ENCODE assay signal across 25 cellular contexts in the genomic region with DNA sequence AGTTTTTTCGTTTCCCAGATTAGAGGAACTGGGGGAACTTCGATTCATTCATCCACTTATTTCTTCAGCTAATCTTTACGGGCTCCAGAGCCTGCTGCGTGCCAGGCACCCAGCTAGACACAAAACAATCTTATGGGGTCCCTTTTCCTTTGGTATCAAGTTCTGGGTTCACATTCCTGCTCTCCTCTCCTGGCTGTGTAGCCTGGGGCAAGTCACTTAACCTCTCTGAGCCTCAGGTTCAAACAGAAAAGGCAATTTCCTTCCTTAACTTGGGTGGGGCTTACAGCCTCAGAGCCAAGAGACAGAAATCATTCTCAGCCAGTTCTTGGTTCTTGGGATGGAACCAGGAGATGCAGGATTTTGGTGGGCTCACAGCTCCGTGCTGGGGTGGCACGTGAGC. TPM values are rescaled to one million over a fixed set of nuclear protein-coding genes. Genes with fewer than 3 reads are reported as not detected.
DNase-seq lines count a peak whose midpoint lies in the region; ATAC-seq and TF ChIP-seq lines count a peak whose summit lies in the region.
"Had no signal": no experiment of that assay in that cellular context is flagged by ENCODE, and none has a peak within 500 bp of the region (broad histone marks: within the 10 kb centered on the region; RNA-seq: fewer than 3 reads in every experiment).

No MANE protein-coding gene starts in this region.

- H3K36me3 ChIP-seq in HUES6 (ENCODE audit: control insufficient read depth, insufficient read depth, low read length) (no peaks in the 10 kb centered on the region), iPS-18a (ENCODE audit: control insufficient read depth, low read depth, low read length) (no peaks in the 10 kb centered on the region), rectal smooth muscle tissue (ENCODE audit: control insufficient read depth, insufficient read depth, low read length) (no peaks in the 10 kb centered on the region)
- H3K36me3 ChIP-seq: ascending aorta, esophagus muscularis mucosa, heart left ventricle, prostate gland, thoracic aorta had no signal

- no peak for DNase-seq in activated T-cell treated with anti-CD3 and anti-CD28 coated beads, Interleukin-2, amount 50 U/mL, for 4 hours
- DNase-seq in activated CD8-positive, alpha-beta T cell treated with anti-CD3 and anti-CD28 coated beads, Interleukin-2, amount 10 ng/mL, durations not matched to agents 7 days and 5 days = no peak
- DNase-seq in GM20000 (ENCODE audit: low spot score) = no peak
- DNase-seq: activated effector memory CD4-positive, alpha-beta T cell treated with anti-CD3 and anti-CD28 coated beads, Interleukin-2, amount 50 U/mL, for 16 hours; activated naive CD8-positive, alpha-beta T cell treated with anti-CD3 and anti-CD28 coated beads, Interleukin-2, amount 10 ng/mL, durations not matched to agents 7 days and 5 days; CD4-positive, CD25-positive, alpha-beta regulatory T cell; heart left ventricle; left cardiac atrium; mesenchymal stem cell; NCI-H1092; NCI-H1694 treated with DMSO at 0.1 percent for 48 hours; NCI-H510A; stimulated activated naive CD4-positive, alpha-beta T cell treated with Interleukin-2 at 50 U/mL for 16 hours had no signal

- CTCF ChIA-PET in activated CD8-positive, alpha-beta T cell treated with anti-CD3 and anti-CD28 coated beads, Interleukin-2, amount 10 ng/mL, durations not matched to agents 7 days and 5 days (lab: Charles Lee) = no interaction called here

- H3K9me3 ChIP-seq in HUES6 (ENCODE audit: control insufficient read depth, insufficient read depth, low read depth, low read length) (no peaks in the 10 kb centered on the region), iPS-18a (ENCODE audit: control insufficient read depth, low read depth, low read length) (no peaks in the 10 kb centered on the region)
- H3K9me3 ChIP-seq: ascending aorta, esophagus muscularis mucosa, heart left ventricle, prostate gland, thoracic aorta had no signal

- H3K4me1 Mint-ChIP-seq in activated T-cell treated with anti-CD3 and anti-CD28 coated beads, Interleukin-2, amount 50 U/mL, for 4 hours (ENCODE audit: low read depth) = peaks cover 1% of the 10 kb centered on the region
- no peaks in the 10 kb centered on the region for H3K4me1 Mint-ChIP-seq in activated CD8-positive, alpha-beta T cell treated with anti-CD3 and anti-CD28 coated beads, Interleukin-2, amount 10 ng/mL, durations not matched to agents 7 days and 5 days (ENCODE audit: low read depth)
- H3K4me1 Mint-ChIP-seq: activated naive CD8-positive, alpha-beta T cell treated with anti-CD3 and anti-CD28 coated beads, Interleukin-2, amount 10 ng/mL, durations not matched to agents 7 days and 5 days had no signal

- peaks cover 42% of the 10 kb centered on the region for H3K27me3 ChIP-seq in HUES6 (ENCODE audit: control insufficient read depth, insufficient read depth, low read length)
- peaks cover 35% of the 10 kb centered on the region for H3K27me3 ChIP-seq in iPS-18a (ENCODE audit: control insufficient read depth, insufficient read depth, low read length)
- H3K27me3 ChIP-seq in rectal smooth muscle tissue (ENCODE audit: control insufficient read depth, insufficient read depth, low read length) = peaks cover 9% of the 10 kb centered on the region

- H3K27ac Mint-ChIP-seq in activated CD8-positive, alpha-beta T cell treated with anti-CD3 and anti-CD28 coated beads, Interleukin-2, amount 10 ng/mL, durations not matched to agents 7 days and 5 days = no peak overlapping the region
- H3K27ac Mint-ChIP-seq: activated naive CD8-positive, alpha-beta T cell treated with anti-CD3 and anti-CD28 coated beads, Interleukin-2, amount 10 ng/mL, durations not matched to agents 7 days and 5 days; CD4-positive, CD25-positive, alpha-beta regulatory T cell had no signal

- TF ChIP-seq CTCF in GM20000 (IDR thresholded peaks at IDR 0.05; ENCODE audit: extremely low read depth, missing control alignments) = no peak

- H3K9ac ChIP-seq in HUES6 (ENCODE audit: low read length) = no peak overlapping the region
- no peak overlapping the region for H3K9ac ChIP-seq in iPS-18a (ENCODE audit: low read length)
- no peak overlapping the region for H3K9ac ChIP-seq in rectal smooth muscle tissue (ENCODE audit: low read length)

- H3K27ac ChIP-seq in HUES6 (ENCODE audit: low read depth, low read length) = no peak overlapping the region
- no peak overlapping the region for H3K27ac ChIP-seq in iPS-18a (ENCODE audit: low read length)
- H3K27ac ChIP-seq in rectal smooth muscle tissue (ENCODE audit: low read depth, low read length) = no peak overlapping the region
- H3K27ac ChIP-seq: ascending aorta, esophagus muscularis mucosa, foreskin keratinocyte, heart left ventricle, prostate gland, thoracic aorta had no signal

- H3K4me1 ChIP-seq in HUES6 (ENCODE audit: control insufficient read depth, insufficient read depth, low read length) = peaks cover 6% of the 10 kb centered on the region; the same call in 1 of the 2 replicates
- H3K4me1 ChIP-seq in iPS-18a (ENCODE audit: control insufficient read depth, low read depth, low read length) = no peaks in the 10 kb centered on the region
- H3K4me1 ChIP-seq in rectal smooth muscle tissue (ENCODE audit: control insufficient read depth, insufficient read depth, low read length) = no peaks in the 10 kb centered on the region
- H3K4me1 ChIP-seq: ascending aorta, foreskin keratinocyte, prostate gland had no signal

- POLR2A ChIA-PET in activated CD8-positive, alpha-beta T cell treated with anti-CD3 and anti-CD28 coated beads, Interleukin-2, amount 10 ng/mL, durations not matched to agents 7 days and 5 days (lab: Charles Lee) = no interaction called here

- peaks cover 21% of the 10 kb centered on the region for H3K27me3 Mint-ChIP-seq in activated T-cell treated with anti-CD3 and anti-CD28 coated beads, Interleukin-2, amount 50 U/mL, for 4 hours (ENCODE audit: low read depth)
- H3K27me3 Mint-ChIP-seq in activated CD8-positive, alpha-beta T cell treated with anti-CD3 and anti-CD28 coated beads, Interleukin-2, amount 10 ng/mL, durations not matched to agents 7 days and 5 days (ENCODE audit: low read depth) = peaks cover 15% of the 10 kb centered on the region

- H3K9me3 Mint-ChIP-seq in activated T-cell treated with anti-CD3 and anti-CD28 coated beads, Interleukin-2, amount 50 U/mL, for 4 hours = no peaks in the 10 kb centered on the region
- H3K9me3 Mint-ChIP-seq in activated CD8-positive, alpha-beta T cell treated with anti-CD3 and anti-CD28 coated beads, Interleukin-2, amount 10 ng/mL, durations not matched to agents 7 days and 5 days (ENCODE audit: insufficient read depth) = no peaks in the 10 kb centered on the region
- H3K9me3 Mint-ChIP-seq: activated naive CD8-positive, alpha-beta T cell treated with anti-CD3 and anti-CD28 coated beads, Interleukin-2, amount 10 ng/mL, durations not matched to agents 7 days and 5 days; CD4-positive, CD25-positive, alpha-beta regulatory T cell had no signal

- no peak for ATAC-seq in activated T-cell treated with anti-CD3 and anti-CD28 coated beads, Interleukin-2, amount 50 U/mL, for 4 hours
- no peak for ATAC-seq in activated CD8-positive, alpha-beta T cell treated with anti-CD3 and anti-CD28 coated beads, Interleukin-2, amount 10 ng/mL, durations not matched to agents 7 days and 5 days
- ATAC-seq: heart left ventricle, left cardiac atrium had no signal

- H3K4me3 ChIP-seq in HUES6 (ENCODE audit: low read depth, low read length) (peak overlapping the region; percentile 53), iPS-18a (ENCODE audit: low read length) (peak overlapping the region; percentile 43), rectal smooth muscle tissue (ENCODE audit: low read length) (peak overlapping the region; percentile 38)
- H3K4me3 ChIP-seq: ascending aorta, esophagus muscularis mucosa, GM12878, heart left ventricle, prostate gland, thoracic aorta had no signal

- H3K4me3 Mint-ChIP-seq in activated T-cell treated with anti-CD3 and anti-CD28 coated beads, Interleukin-2, amount 50 U/mL, for 4 hours = no peak overlapping the region
- H3K4me3 Mint-ChIP-seq in activated CD8-positive, alpha-beta T cell treated with anti-CD3 and anti-CD28 coated beads, Interleukin-2, amount 10 ng/mL, durations not matched to agents 7 days and 5 days = no peak overlapping the region
- H3K4me3 Mint-ChIP-seq: activated naive CD8-positive, alpha-beta T cell treated with anti-CD3 and anti-CD28 coated beads, Interleukin-2, amount 10 ng/mL, durations not matched to agents 7 days and 5 days; CD4-positive, CD25-positive, alpha-beta regulatory T cell had no signal

- no peaks in the 10 kb centered on the region for H3K36me3 Mint-ChIP-seq in activated T-cell treated with anti-CD3 and anti-CD28 coated beads, Interleukin-2, amount 50 U/mL, for 4 hours (ENCODE audit: insufficient read depth)
- H3K36me3 Mint-ChIP-seq in activated CD8-positive, alpha-beta T cell treated with anti-CD3 and anti-CD28 coated beads, Interleukin-2, amount 10 ng/mL, durations not matched to agents 7 days and 5 days (ENCODE audit: low read depth) = no peaks in the 10 kb centered on the region
- H3K36me3 Mint-ChIP-seq: activated naive CD8-positive, alpha-beta T cell treated with anti-CD3 and anti-CD28 coated beads, Interleukin-2, amount 10 ng/mL, durations not matched to agents 7 days and 5 days; CD4-positive, CD25-positive, alpha-beta regulatory T cell had no signal

RNA-seq across cellular contexts. Expression of a gene that starts 5.9 kb away (rescaled TPM):
- not detected for total RNA-seq in activated T-cell treated with anti-CD3 and anti-CD28 coated beads, Interleukin-2, amount 50 U/mL, for 4 hours
- total RNA-seq in activated CD8-positive, alpha-beta T cell treated with anti-CD3 and anti-CD28 coated beads, Interleukin-2, amount 10 ng/mL, durations not matched to agents 7 days and 5 days = not detected
- total RNA-seq: activated naive CD8-positive, alpha-beta T cell treated with anti-CD3 and anti-CD28 coated beads, Interleukin-2, amount 10 ng/mL, durations not matched to agents 7 days and 5 days; ascending aorta; cardiac septum; CD4-positive, CD25-positive, alpha-beta regulatory T cell; esophagus muscularis mucosa; foreskin keratinocyte; GM12878; OCI-LY7; T-helper 2 cell treated with Interferon-gamma antibody and Interleukin-4, amounts not matched to agents 100 ng/mL and 5 ng/mL, for 36 hours; thoracic aorta had no signal

RNA-seq across cellular contexts. Expression of a gene that starts 17.2 kb away (rescaled TPM):
- 1 to 10 TPM; 1.9 to 2.7 (median 2.1) TPM for total RNA-seq in activated T-cell treated with anti-CD3 and anti-CD28 coated beads, Interleukin-2, amount 50 U/mL, for 4 hours
- total RNA-seq in activated CD8-positive, alpha-beta T cell treated with anti-CD3 and anti-CD28 coated beads, Interleukin-2, amount 10 ng/mL, durations not matched to agents 7 days and 5 days = 10 to 100 TPM; 35.9 to 39.5 TPM
- total RNA-seq: ascending aorta, cardiac septum, esophagus muscularis mucosa, foreskin keratinocyte, prostate gland had no signal

RNA-seq across cellular contexts. Expression of a gene that starts 19.4 kb away (rescaled TPM):
- total RNA-seq in activated T-cell treated with anti-CD3 and anti-CD28 coated beads, Interleukin-2, amount 50 U/mL, for 4 hours = 10 to 100 TPM in 1 of 3 donors, 1 to 10 TPM in 2; 5.9 to 10.4 (median 9.1) TPM
- 10 to 100 TPM; 26.7 to 27.7 TPM for total RNA-seq in activated CD8-positive, alpha-beta T cell treated with anti-CD3 and anti-CD28 coated beads, Interleukin-2, amount 10 ng/mL, durations not matched to agents 7 days and 5 days
- total RNA-seq: ascending aorta, left cardiac atrium, thoracic aorta had no signal

RNA-seq across cellular contexts. Expression of a gene that starts 38.1 kb away (rescaled TPM):
- 10 to 100 TPM; 59.7 to 60.7 (median 59.9) TPM for total RNA-seq in activated T-cell treated with anti-CD3 and anti-CD28 coated beads, Interleukin-2, amount 50 U/mL, for 4 hours
- 10 to 100 TPM; 24.8 to 26.1 TPM for total RNA-seq in activated CD8-positive, alpha-beta T cell treated with anti-CD3 and anti-CD28 coated beads, Interleukin-2, amount 10 ng/mL, durations not matched to agents 7 days and 5 days

RNA-seq across cellular contexts. Expression of a gene that starts 53.7 kb away (rescaled TPM):
- 10 to 100 TPM; 11.1 to 13.2 (median 12.8) TPM for total RNA-seq in activated T-cell treated with anti-CD3 and anti-CD28 coated beads, Interleukin-2, amount 50 U/mL, for 4 hours
- 10 to 100 TPM; 14.3 to 16.5 TPM for total RNA-seq in activated CD8-positive, alpha-beta T cell treated with anti-CD3 and anti-CD28 coated beads, Interleukin-2, amount 10 ng/mL, durations not matched to agents 7 days and 5 days
- total RNA-seq: thoracic aorta had no signal

Comparison
In these comparisons a context has a peak if more than half of its experiments do, and no peak if none do; other contexts are left out.
1. RNA of a gene that starts 17.2 kb away (total RNA-seq): 35.9 to 39.5 TPM in activated CD8-positive, alpha-beta T cell treated with anti-CD3 and anti-CD28 coated beads, Interleukin-2, amount 10 ng/mL, durations not matched to agents 7 days and 5 days; 1.9 to 2.7 TPM in activated T-cell treated with anti-CD3 and anti-CD28 coated beads, Interleukin-2, amount 50 U/mL, for 4 hours; every median in the first group is over 4 times any median in the second.
2. Peak in every context shown above with its lines, with median percentiles within 50 percentile points of each other: H3K4me3 ChIP-seq.